In genomic region chr5:37379100-37379628, GRCh38 we compare ENCODE assay signal across 8 cellular contexts. TPM values are rescaled to one million over a fixed set of nuclear protein-coding genes. Genes with fewer than 3 reads are reported as not detected.
DNase-seq lines count a peak whose midpoint lies in the region; TF ChIP-seq lines count a peak whose summit lies in the region.
"Not testable (repeated sequence)": the region's sequence is repeated elsewhere in the genome, so short reads cannot be mapped to it uniquely, and the experiment has no call there.

Gene WDR70 (plus strand): TSS chr5:37379318. CDS start chr5:37379368, 50 bp downstream.

- TF ChIP-seq POLR2A in Raji (IDR thresholded peaks at IDR 0.05; ENCODE audit: insufficient read depth, low read depth, low read length): peak; percentile 75
- TF ChIP-seq POLR2A in stomach (IDR thresholded peaks at IDR 0.05): not testable (repeated sequence)

- H3K9ac ChIP-seq in neural cell (ENCODE audit: low read length): peak within 1 kb of the TSS; percentile 65

- peaks cover 0 to 17% (median 16%) of the 10 kb centered on the region in 4 donors for H3K4me1 ChIP-seq in stomach

- peak within 1 kb of the TSS; percentile 79 for H3K4me3 ChIP-seq in LNCaP clone FGC (ENCODE audit: low read depth, low read length)
- peak within 1 kb of the TSS; percentile 87 for H3K4me3 ChIP-seq in fibroblast of the aortic adventitia (ENCODE audit: low read depth, low read length)
- peak within 1 kb of the TSS; percentile 72 for H3K4me3 ChIP-seq in neural cell (ENCODE audit: low read length)
- H3K4me3 ChIP-seq in stomach: peak within 1 kb of the TSS; percentile 82 to 95 (median 92)

- DNase-seq in ELR (ENCODE audit: low read depth) (peak; percentile 91), H4 (ENCODE audit: low spot score) (peak; percentile 89), LNCaP clone FGC (ENCODE audit: low read depth) (peak; percentile 77), fibroblast of the aortic adventitia (ENCODE audit: low read depth) (peak; percentile 92), stomach (peak; percentile 87)
- DNase-seq in activated T-helper 9 cell treated with anti-CD3 and anti-CD28 coated beads, Interleukin-2, amount 50 U/mL, for 16 hours (ENCODE audit: low read depth): peak; percentile 71

- peak within 1 kb of the TSS; percentile 40 for H2AFZ ChIP-seq in neural cell (ENCODE audit: low read depth, low read length)

- not testable (repeated sequence) for H4K20me1 ChIP-seq in neural cell (ENCODE audit: insufficient read depth)

- H3K36me3 ChIP-seq in neural cell (ENCODE audit: insufficient read depth, low read length): not testable (repeated sequence)
- H3K36me3 ChIP-seq in stomach: peaks cover 16 to 35% (median 32%) of the 10 kb centered on the region in 4 donors

- not testable (repeated sequence) for TF ChIP-seq EP300 in neural cell (conservative IDR thresholded peaks at IDR 0.05; ENCODE audit: poor library complexity, severe bottlenecking); stomach (IDR thresholded peaks at IDR 0.05)

- H3K4me2 ChIP-seq in neural cell (ENCODE audit: low read length): peak within 1 kb of the TSS; percentile 78

- H3F3A ChIP-seq in neural cell (ENCODE audit: insufficient read depth, low read length, poor library complexity, severe bottlenecking): not testable (repeated sequence)

- not testable (repeated sequence) for H3K27me3 ChIP-seq in neural cell (ENCODE audit: insufficient read depth, low read depth, low read length); stomach

- not testable (repeated sequence) for H3K9me3 ChIP-seq in neural cell (ENCODE audit: low read length); stomach

- H3K27ac ChIP-seq in neural cell (ENCODE audit: low read length): not testable (repeated sequence)
- peak within 1 kb of the TSS; percentile 58 to 85 (median 75) for H3K27ac ChIP-seq in stomach

- TF ChIP-seq CTCF in LNCaP clone FGC (IDR thresholded peaks at IDR 0.05; ENCODE audit: control insufficient read depth, extremely low read depth, insufficient read depth) (peak; percentile 84), fibroblast of the aortic adventitia (IDR thresholded peaks at IDR 0.05; ENCODE audit: insufficient read depth, low read length) (peak; percentile 74), neural cell (IDR thresholded peaks at IDR 0.05; ENCODE audit: poor library complexity, severe bottlenecking) (peak; percentile 71), stomach (IDR thresholded peaks at IDR 0.05) (peak in 5 of 7 experiments; percentile 14 to 62 (median 45))

- H3K79me2 ChIP-seq in neural cell (replicated peaks; ENCODE audit: insufficient read depth, low read length): not testable (repeated sequence)

- not testable (repeated sequence) for H3K9me2 ChIP-seq in neural cell (ENCODE audit: insufficient read depth, low read length)

- TF ChIP-seq RAD21 in neural cell (conservative IDR thresholded peaks at IDR 0.05): not testable (repeated sequence)

- WGBS in stomach, 5 donors: 0 to 1% (median 0%) methylated on average over 25 to 38 of the region's 39 CpGs

- intact Hi-C loops in stomach (cut with DNase I; ENCODE audit: low total_unique reads): not testable (repeated sequence)

TF ChIP-seq in neural cell, 6 proteins besides CTCF, POLR2A, EP300 and RAD21:
- TF ChIP-seq POLR2AphosphoS5 (IDR thresholded peaks at IDR 0.05) (peak; percentile 60), MXI1 (conservative IDR thresholded peaks at IDR 0.05; ENCODE audit: poor library complexity, severe bottlenecking) (peak; percentile 61)
TF ChIP-seq in neural cell: peak in this region for 2; not testable (repeated sequence) for 4.

RNA-seq across cellular contexts. Expression of gene WDR70, which starts in this region (rescaled TPM):
- total RNA-seq in H4 (2014; rRNA removed; shearing (Covaris generic)): 26.5 and 34.2 TPM in 2 replicates
- total RNA-seq in fibroblast of the aortic adventitia (ENCODE audit: low replicate concordance): 24.6 and 79.1 TPM in 2 replicates
- 40.1 and 40.9 TPM in 2 replicates for polyA plus RNA-seq in neural cell
- 37.0 and 50.6 TPM in 2 replicates for polyA minus RNA-seq in neural cell
- total RNA-seq in stomach: 100 to 1,000 TPM in 1 of 5 donors, 10 to 100 TPM in 4; 27.2 to 131 (median 49.0) TPM
- polyA plus RNA-seq in stomach: 10 to 100 TPM; 13.0 to 23.5 (median 20.7) TPM
